Comparison of ENCODE assay signal across 16 cellular contexts in the genomic region with DNA sequence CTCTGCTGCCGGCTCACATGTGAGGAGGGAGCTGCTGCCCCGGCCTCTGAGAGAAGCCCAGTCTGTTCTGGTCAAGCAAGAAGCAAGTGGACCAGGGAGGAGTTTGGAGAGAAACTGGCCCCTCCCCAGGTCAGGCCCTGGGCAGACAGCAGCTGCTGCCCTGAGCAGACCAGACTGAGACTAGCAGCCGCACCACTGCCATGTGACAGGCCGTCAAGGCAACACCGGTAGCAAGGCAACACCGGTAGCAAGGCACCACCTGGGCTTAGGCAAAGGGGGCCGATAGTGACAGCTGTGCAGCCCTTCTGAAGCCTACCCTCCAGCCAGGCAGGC. TPM values are rescaled to one million over a fixed set of nuclear protein-coding genes. Genes with fewer than 3 reads are reported as not detected.
DNase-seq lines count a peak whose midpoint lies in the region; ATAC-seq and TF ChIP-seq lines count a peak whose summit lies in the region.
"Had no signal": no experiment of that assay in that cellular context is flagged by ENCODE, and none has a peak within 500 bp of the region (broad histone marks: within the 10 kb centered on the region; RNA-seq: fewer than 3 reads in every experiment).

No MANE protein-coding gene starts in this region.

- H3K36me3 Mint-ChIP-seq in type B pancreatic cell, result no peaks in the 10 kb centered on the region

- H3K4me3 Mint-ChIP-seq in type B pancreatic cell, result no peak overlapping the region
- H3K4me3 Mint-ChIP-seq: activated naive CD8-positive, alpha-beta T cell treated with anti-CD3 and anti-CD28 coated beads, Interleukin-2, amount 50 U/mL, for 24 hours; T-helper 2 cell treated with Interferon-gamma antibody and Interleukin-4, amounts not matched to agents 5 μg/mL and 100 μg/mL, for 36 hours had no signal

- H3K27ac ChIP-seq in esophagus muscularis mucosa (replicated peaks in 1 of 4) (peak overlapping the region in 3 of 4 donors; percentile 28 to 58 (median 55)), gastrocnemius medialis (peak overlapping the region; percentile 92 to 99 (median 96))

- no peak overlapping the region for H3K27ac Mint-ChIP-seq in type B pancreatic cell
- H3K27ac Mint-ChIP-seq: activated naive CD8-positive, alpha-beta T cell treated with anti-CD3 and anti-CD28 coated beads, Interleukin-2, amount 50 U/mL, for 24 hours; T-helper 2 cell treated with Interferon-gamma antibody and Interleukin-4, amounts not matched to agents 5 μg/mL and 100 μg/mL, for 36 hours had no signal

- no peaks in the 10 kb centered on the region for H3K9me3 Mint-ChIP-seq in type B pancreatic cell
- H3K9me3 Mint-ChIP-seq: activated naive CD8-positive, alpha-beta T cell treated with anti-CD3 and anti-CD28 coated beads, Interleukin-2, amount 50 U/mL, for 24 hours; T-helper 2 cell treated with Interferon-gamma antibody and Interleukin-4, amounts not matched to agents 5 μg/mL and 100 μg/mL, for 36 hours had no signal

- TF ChIP-seq EP300 in esophagus muscularis mucosa (IDR thresholded peaks at IDR 0.05), result no peak

- H3K4me1 ChIP-seq in esophagus muscularis mucosa (peaks cover 0 to 18% (median 5%) of the 10 kb centered on the region in 4 donors), gastrocnemius medialis (peaks cover 19 to 31% of the 10 kb centered on the region in 2 donors)

- DNase-seq in AG20443 (ENCODE audit: low spot score), result peak; percentile 67
- peak; percentile 86 for DNase-seq in MG63
- no peak for DNase-seq in esophagus muscularis mucosa (ENCODE audit: extremely low spot score)
- peak; percentile 79 to 87 for DNase-seq in gastrocnemius medialis
- no peak for DNase-seq in type B pancreatic cell (ENCODE audit: extremely low spot score, unreplicated experiment)
- no peak for DNase-seq in cerebellar nuclear complex (lab: John Stamatoyannopoulos, UW)
- DNase-seq: activated CD4-positive, alpha-beta T cell treated with anti-CD3 and anti-CD28 coated beads for 4 hours; activated naive CD8-positive, alpha-beta T cell treated with anti-CD3 and anti-CD28 coated beads, Interleukin-2, amount 50 U/mL, for 24 hours; activated T-cell treated with anti-CD3 and anti-CD28 coated beads for 4 hours; AML-193; cortex of kidney; NCI-H510A had no signal

- 76% methylated on average over 3 of the region's 7 CpGs for WGBS in esophagus muscularis mucosa

- TF ChIP-seq CTCF in esophagus muscularis mucosa (IDR thresholded peaks at IDR 0.05) (no peak), gastrocnemius medialis (IDR thresholded peaks at IDR 0.05 in 4 of 5, conservative IDR thresholded peaks at IDR 0.05 in 1 of 5) (no peak), type B pancreatic cell (conservative IDR thresholded peaks at IDR 0.05) (no peak)

- no peaks in the 10 kb centered on the region; the same call in 1 of the 2 replicates for H3K27me3 ChIP-seq in MG63
- H3K27me3 ChIP-seq in esophagus muscularis mucosa, result no peaks in the 10 kb centered on the region
- no peaks in the 10 kb centered on the region for H3K27me3 ChIP-seq in gastrocnemius medialis

- H3K4me3 ChIP-seq in MG63 (no peak overlapping the region), esophagus muscularis mucosa (no peak overlapping the region), gastrocnemius medialis (peak overlapping the region in 2 of 4 donors; percentile 20 to 24)
- H3K4me3 ChIP-seq: lung had no signal

- intact Hi-C loops in esophagus muscularis mucosa (cut with DNase I), result no loop called here
- intact Hi-C loops in gastrocnemius medialis (cut with DNase I; ENCODE audit: low total_unique reads), result loop anchor here (1.0 to 5.0 kb wide), 2 partner anchors 25 to 163 kb away; no protein-coding TSS in a partner anchor

- no peaks in the 10 kb centered on the region for H3K27me3 Mint-ChIP-seq in type B pancreatic cell
- H3K27me3 Mint-ChIP-seq: activated naive CD8-positive, alpha-beta T cell treated with anti-CD3 and anti-CD28 coated beads, Interleukin-2, amount 50 U/mL, for 24 hours had no signal

- no peaks in the 10 kb centered on the region for H3K4me1 Mint-ChIP-seq in type B pancreatic cell (ENCODE audit: unreplicated experiment)
- H3K4me1 Mint-ChIP-seq: activated naive CD8-positive, alpha-beta T cell treated with anti-CD3 and anti-CD28 coated beads, Interleukin-2, amount 50 U/mL, for 24 hours had no signal

- in situ Hi-C loops in gastrocnemius medialis (cut with MboI; ENCODE audit: low sequenced_read_pairs in 4 of 4), result no loop called here

- ATAC-seq in gastrocnemius medialis, result peak; percentile 71 to 74
- ATAC-seq in GM19397 (IDR thresholded peaks at IDR 0.05; ENCODE audit: unreplicated experiment), result no peak
- no peak for ATAC-seq in GM21786 (IDR thresholded peaks at IDR 0.05; ENCODE audit: unreplicated experiment)
- ATAC-seq: activated naive CD8-positive, alpha-beta T cell treated with anti-CD3 and anti-CD28 coated beads, Interleukin-2, amount 50 U/mL, for 24 hours had no signal

- H3K9me3 ChIP-seq in MG63, result no peaks in the 10 kb centered on the region
- no peaks in the 10 kb centered on the region for H3K9me3 ChIP-seq in esophagus muscularis mucosa
- no peaks in the 10 kb centered on the region for H3K9me3 ChIP-seq in gastrocnemius medialis

- TF ChIP-seq POLR2A in esophagus muscularis mucosa (IDR thresholded peaks at IDR 0.05; ENCODE audit: low read depth) (no peak), gastrocnemius medialis (IDR thresholded peaks at IDR 0.05) (no peak)

- H3K36me3 ChIP-seq in MG63, result peaks cover 82% of the 10 kb centered on the region
- H3K36me3 ChIP-seq in esophagus muscularis mucosa, result peaks cover 0 to 14% (median 0%) of the 10 kb centered on the region in 4 donors
- H3K36me3 ChIP-seq in gastrocnemius medialis, result no peaks in the 10 kb centered on the region

RNA-seq across cellular contexts. Expression of gene ARHGEF16, which starts 50.3 kb away (rescaled TPM):
- total RNA-seq in MG63 (2014; rRNA removed; shearing (Covaris generic); ENCODE audit: low replicate concordance), result 0.13 TPM in 1 of 2 replicates, not detected in the other
- under 1 TPM; 0.42 to 0.98 (median 0.69) TPM for total RNA-seq in esophagus muscularis mucosa
- 1 to 10 TPM in 1 of 4 donors, under 1 TPM in 3; 0.20 to 1.2 (median 0.63) TPM for total RNA-seq in gastrocnemius medialis
- total RNA-seq in type B pancreatic cell (ENCODE audit: low replicate concordance), result 16.1 and 28.9 TPM in 2 replicates

Comparison
In these comparisons a context has a peak if more than half of its experiments do, and no peak if none do; other contexts are left out.
1. DNase-seq: peak in AG20443 (single experiment), MG63 (single experiment) and gastrocnemius medialis (2 of 2); none in esophagus muscularis mucosa (single experiment), type B pancreatic cell (single experiment) and cerebellar nuclear complex (0 of 2).
2. ATAC-seq: peak in gastrocnemius medialis (2 of 2); none in GM19397 (single experiment) and GM21786 (single experiment).